8 cellular contexts compared by ENCODE assay signal in genomic region chr15:73924258-73924921, GRCh38. TPM values are rescaled to one million over a fixed set of nuclear protein-coding genes. Genes with fewer than 3 reads are reported as not detected.
A peak's percentile ranks its signal among the peaks of the same experiment; 100 is the strongest.
DNase-seq lines count a peak whose midpoint lies in the region; ATAC-seq and TF ChIP-seq lines count a peak whose summit lies in the region.

No MANE protein-coding gene starts in this region.

- H2AFZ ChIP-seq in SK-N-SH (ENCODE audit: low read depth) (peak overlapping the region; percentile 37), OCI-LY7 (ENCODE audit: low read length) (no peak overlapping the region)

- H3K4me2 ChIP-seq in SK-N-SH (peak overlapping the region; percentile 82), OCI-LY7 (ENCODE audit: low read length) (no peak overlapping the region)

- H3F3A ChIP-seq in SK-N-SH (replicated peaks; ENCODE audit: insufficient read depth): peaks cover 37% of the 10 kb centered on the region

- H3K79me2 ChIP-seq in SK-N-SH (ENCODE audit: insufficient read depth): peaks cover 84% of the 10 kb centered on the region
- no peaks in the 10 kb centered on the region for H3K79me2 ChIP-seq in OCI-LY7 (ENCODE audit: insufficient read depth, low read depth, low read length)

- 11% methylated on average over 7 of the region's 11 CpGs for WGBS in SK-N-SH (ENCODE audit: low lambda C conversion rate)
- 1 to 5% methylated on average over 10 to 11 of the region's 11 CpGs for WGBS in aorta, 2 donors

- peak overlapping the region; percentile 73 for H3K9ac ChIP-seq in SK-N-SH
- H3K9ac ChIP-seq in colonic mucosa (ENCODE audit: low read depth in 2 of 2, low read length in 2 of 2): peak overlapping the region; percentile 3 to 14

- DNase-seq in activated CD4-positive, CD25-positive, alpha-beta regulatory T cell treated with anti-CD3 and anti-CD28 coated beads, Interleukin-2, amount 50 U/mL, for 72 hours: no peak
- no peak for DNase-seq in SK-N-SH
- no peak for DNase-seq in colonic mucosa
- DNase-seq in myocyte (ENCODE audit: low read depth): peak; percentile 83
- peak; percentile 73 to 87 for DNase-seq in aorta
- DNase-seq in NCI-H526 (lab: John Stamatoyannopoulos, UW): no peak
- no peak for DNase-seq in OCI-LY7 (ENCODE audit: low spot score)

- H3K36me3 ChIP-seq in SK-N-SH (replicated peaks in 1 of 2; ENCODE audit: control insufficient read depth in 1 of 2, insufficient read depth in 2 of 2, low read length in 1 of 2) (no peaks in the 10 kb centered on the region), colonic mucosa (no peaks in the 10 kb centered on the region), aorta (ENCODE audit: control insufficient read depth in 1 of 2, insufficient read depth in 2 of 2, low read length in 1 of 2) (peaks cover 0 to 2% of the 10 kb centered on the region in 2 donors), OCI-LY7 (ENCODE audit: insufficient read depth, low read length) (no peaks in the 10 kb centered on the region)

- BruUV-seq in OCI-LY7 (replicated peaks; lab: Mats Ljungman, UMichigan): no TSS peak

- TF ChIP-seq CTCF in SK-N-SH (IDR thresholded peaks at IDR 0.05) (no peak), colonic mucosa (IDR thresholded peaks at IDR 0.05) (no peak), OCI-LY7 (conservative IDR thresholded peaks at IDR 0.05; ENCODE audit: low read length) (no peak)

- H3K9me3 ChIP-seq in SK-N-SH (no peaks in the 10 kb centered on the region), colonic mucosa (no peaks in the 10 kb centered on the region), aorta (ENCODE audit: control insufficient read depth, low read length) (no peaks in the 10 kb centered on the region), OCI-LY7 (ENCODE audit: low read length) (no peaks in the 10 kb centered on the region)

- H3K4me3 ChIP-seq in SK-N-SH (ENCODE audit: low read depth in 2 of 2, low read length in 1 of 2) (peak overlapping the region in 1 of 2 experiments; percentile 31; a peak in 1 of 4 replicates), colonic mucosa (no peak overlapping the region), aorta (ENCODE audit: low read length in 2 of 2) (no peak overlapping the region), OCI-LY7 (ENCODE audit: low read depth, low read length, poor library complexity, severe bottlenecking) (no peak overlapping the region)

- peak in 1 of 2 experiments; percentile 69; a peak in 2 of 4 replicates for TF ChIP-seq EP300 in SK-N-SH (IDR thresholded peaks at IDR 0.05; ENCODE audit: borderline replicate concordance in 1 of 2, low read depth in 1 of 2, low read length in 1 of 2)

- intact Hi-C loops in colonic mucosa (cut with DNase I) (no loop called here), aorta (cut with DNase I) (no loop called here), OCI-LY7 (cut with micrococcal nuclease; ENCODE audit: unreplicated experiment) (no loop called here)

- H4K20me1 ChIP-seq in SK-N-SH (ENCODE audit: insufficient read depth): no peaks in the 10 kb centered on the region
- H4K20me1 ChIP-seq in OCI-LY7 (ENCODE audit: insufficient read depth, low read length): no peaks in the 10 kb centered on the region

- POLR2A ChIA-PET in SK-N-SH (lab: Yijun Ruan, JAX): interaction anchor here (1.0 kb wide), 1 partner anchor 11 kb away, joined by 3 read pairs; no protein-coding TSS in a partner anchor
- POLR2A ChIA-PET in OCI-LY7 (lab: Charles Lee): no interaction called here

- ATAC-seq in activated CD4-positive, CD25-positive, alpha-beta regulatory T cell treated with anti-CD3 and anti-CD28 coated beads, Interleukin-2, amount 50 U/mL, for 24 hours: peak; percentile 47 to 53
- peak; percentile 58 for ATAC-seq in aorta (ENCODE audit: low FRiP score)

- H3K9me2 ChIP-seq in SK-N-SH (no peaks in the 10 kb centered on the region), OCI-LY7 (ENCODE audit: insufficient read depth, low read length) (no peaks in the 10 kb centered on the region)

- CTCF ChIA-PET in SK-N-SH (lab: Yijun Ruan, JAX) (interaction anchor here (0.5 to 5.9 kb wide), 8 partner anchors 11 to 288 kb away, joined by 3 to 51 read pairs (median 3); no protein-coding TSS in a partner anchor), OCI-LY7 (lab: Charles Lee; ENCODE audit: unreplicated experiment) (no interaction called here)

- H3K27ac ChIP-seq in SK-N-SH (ENCODE audit: low read depth in 2 of 2, low read length in 1 of 2) (peak overlapping the region; percentile 22 to 93), colonic mucosa (peak overlapping the region; percentile 71), aorta (ENCODE audit: low read depth in 1 of 2, low read length in 2 of 2) (peak overlapping the region; percentile 65 to 81), OCI-LY7 (ENCODE audit: low read depth, low read length, poor library complexity, severe bottlenecking) (no peak overlapping the region)

- TF ChIP-seq RAD21 in SK-N-SH (IDR thresholded peaks at IDR 0.05; ENCODE audit: low read length): no peak

- H3K4me1 ChIP-seq in SK-N-SH (ENCODE audit: control insufficient read depth in 1 of 2, insufficient read depth in 2 of 2, low read depth in 1 of 2, low read length in 1 of 2): peaks cover 39 to 57% of the 10 kb centered on the region in 2 experiments; a peak in 3 of 4 replicates
- H3K4me1 ChIP-seq in colonic mucosa: no peaks in the 10 kb centered on the region
- peaks cover 0 to 4% of the 10 kb centered on the region in 2 donors for H3K4me1 ChIP-seq in aorta (ENCODE audit: control insufficient read depth in 1 of 2, insufficient read depth in 2 of 2, low read length in 2 of 2)
- H3K4me1 ChIP-seq in OCI-LY7 (ENCODE audit: insufficient read depth, low read length, poor library complexity, severe bottlenecking): peaks cover 3% of the 10 kb centered on the region

- no peaks in the 10 kb centered on the region for H3K27me3 ChIP-seq in SK-N-SH (ENCODE audit: insufficient read depth)
- H3K27me3 ChIP-seq in colonic mucosa: no peaks in the 10 kb centered on the region
- H3K27me3 ChIP-seq in aorta (ENCODE audit: control insufficient read depth in 1 of 2, insufficient read depth in 2 of 2, low read length in 1 of 2): no peaks in the 10 kb centered on the region

TF ChIP-seq in SK-N-SH, 30 proteins besides CTCF, POLR2A, EP300 and RAD21 (continues in another document):
- TF ChIP-seq CHD2 (IDR thresholded peaks at IDR 0.05; ENCODE audit: low read length, partially characterized antibody) (no peak), NFIC (IDR thresholded peaks at IDR 0.05; ENCODE audit: borderline replicate concordance) (peak; percentile 94), USF2 (IDR thresholded peaks at IDR 0.05; ENCODE audit: borderline replicate concordance, low read depth, low read length) (no peak), MAX (IDR thresholded peaks at IDR 0.05; ENCODE audit: low read depth) (peak; percentile 96), TAF1 (IDR thresholded peaks at IDR 0.05; ENCODE audit: borderline replicate concordance, low read depth, low read length) (peak; percentile 28; the same call in 1 of the 2 replicates), USF1 (IDR thresholded peaks at IDR 0.05; ENCODE audit: borderline replicate concordance, low read depth) (no peak), TEAD4 (IDR thresholded peaks at IDR 0.05; ENCODE audit: borderline replicate concordance, insufficient read depth) (peak; percentile 76), ELF1 (IDR thresholded peaks at IDR 0.05) (no peak), YY1 (IDR thresholded peaks at IDR 0.05; ENCODE audit: low read depth) (no peak), PBX3 (IDR thresholded peaks at IDR 0.05) (peak; percentile 65), GATA2 (CRISPR knock-in tag; IDR thresholded peaks at IDR 0.05) (no peak)

RNA-seq across cellular contexts. Expression of gene LOXL1, which starts 1.9 kb away (rescaled TPM):
- polyA plus RNA-seq in SK-N-SH (2012; rRNA removed): 37.5 and 50.3 TPM in 2 replicates
- 36.5 and 50.1 TPM in 2 replicates for polyA plus RNA-seq in SK-N-SH (2012; cell fraction: cytosol; rRNA removed)
- polyA plus RNA-seq in SK-N-SH (2012; cell fraction: nucleus; rRNA removed): 52.4 and 60.2 TPM in 2 replicates
- total RNA-seq in colonic mucosa: 1 to 10 TPM; 2.3 to 6.9 TPM
- 129 and 136 TPM in 2 replicates for total RNA-seq in myocyte
- polyA plus RNA-seq in myocyte (2012): 758 TPM
- 100 to 1,000 TPM; 108 to 115 TPM for total RNA-seq in aorta
- 100 to 1,000 TPM in 1 of 2 donors, 10 to 100 TPM in 1; 49.0 to 138 TPM for polyA plus RNA-seq in aorta
- not detected in 2 replicates for total RNA-seq in OCI-LY7 (2014; rRNA removed; shearing (Covaris generic))
- not detected in 2 replicates for total RNA-seq in OCI-LY7 (2022)

RNA-seq across cellular contexts. Expression of gene TBC1D21, which starts 51.0 kb away (rescaled TPM):
- polyA plus RNA-seq in SK-N-SH (2012; rRNA removed) (not detected in 2 replicates), aorta (not detected)
- not detected in 2 replicates for polyA plus RNA-seq in SK-N-SH (2012; cell fraction: cytosol; rRNA removed)
- not detected in 2 replicates for polyA plus RNA-seq in SK-N-SH (2012; cell fraction: nucleus; rRNA removed)
- total RNA-seq in colonic mucosa (not detected), myocyte (not detected in 2 replicates), aorta (not detected), OCI-LY7 (2022) (not detected in 2 replicates)
- polyA plus RNA-seq in myocyte (2012): not detected
- total RNA-seq in OCI-LY7 (2014; rRNA removed; shearing (Covaris generic)): not detected in 2 replicates

Comparison
In these comparisons a context has a peak if more than half of its experiments do, and no peak if none do; other contexts are left out.
1. DNase-seq: peak in myocyte (single experiment) and aorta (2 of 2); none in activated CD4-positive, CD25-positive, alpha-beta regulatory T cell treated with anti-CD3 and anti-CD28 coated beads, Interleukin-2, amount 50 U/mL, for 72 hours (single experiment), SK-N-SH (single experiment), colonic mucosa (single experiment), NCI-H526 (0 of 2) and OCI-LY7 (single experiment).
2. RNA of gene LOXL1, which starts 1.9 kb away (total RNA-seq): 129 to 136 TPM in myocyte and 108 to 115 TPM in aorta; 2.3 to 6.9 TPM in colonic mucosa and not detected in OCI-LY7; every median in the first group is over 10 times any median in the second.